Comparison of ENCODE assay signal across 29 cellular contexts in the genomic region with DNA sequence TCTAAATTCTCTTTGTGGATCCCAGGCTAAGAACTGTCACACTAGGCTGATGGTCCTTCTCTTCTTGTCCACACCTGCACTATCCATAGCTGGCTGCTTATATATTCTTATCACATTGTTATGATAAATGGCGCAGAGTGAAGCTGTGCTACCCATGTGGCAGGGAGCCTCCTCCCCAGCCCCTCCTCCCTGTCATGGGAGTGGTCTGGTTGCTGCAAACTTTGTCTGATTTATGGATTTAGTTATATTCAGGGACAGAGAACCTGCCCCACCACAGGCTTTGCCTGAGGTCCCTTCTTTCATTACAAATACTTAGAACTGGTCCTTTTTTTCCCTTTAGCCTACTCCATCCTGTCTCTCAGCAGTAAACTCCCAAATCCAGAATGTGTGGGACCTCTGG.
"Had no signal": no experiment of that assay in that cellular context is flagged by ENCODE, and none has a peak within 500 bp of the region (broad histone marks: within the 10 kb centered on the region; RNA-seq: fewer than 3 reads in every experiment).

No MANE protein-coding gene starts in this region.

- ATAC-seq: body of pancreas; heart left ventricle; naive thymus-derived CD8-positive, alpha-beta T cell; pancreas; stimulated activated naive B cell treated with anti-CD40 and anti-IgM and Interleukin-4, amounts not matched to agents 10 μg/mL and 1 μg/mL and 100 μg/mL, for 72 hours; T-helper 17 cell had no signal

- H3K27ac ChIP-seq: body of pancreas, coronary artery, dorsolateral prefrontal cortex, pancreas, prostate gland had no signal

- H3K9me3 ChIP-seq: adrenal gland, body of pancreas, heart left ventricle, pancreas, prostate gland, stomach had no signal

- H3K4me3 ChIP-seq: adrenal gland, body of pancreas, coronary artery, dorsolateral prefrontal cortex, heart left ventricle, pancreas, prostate gland, stomach had no signal

- DNase-seq: activated CD4-positive, alpha-beta memory T cell treated with anti-CD3 and anti-CD28 coated beads for 36 hours; activated CD4-positive, alpha-beta T cell treated with anti-CD3 and anti-CD28 coated beads, Interleukin-2, amount 10 ng/mL, durations not matched to agents 24 days and 14 days; activated CD4-positive, CD25-positive, alpha-beta regulatory T cell treated with anti-CD3 and anti-CD28 coated beads, Interleukin-2, amount 50 U/mL, for 72 hours; activated CD8-positive, alpha-beta memory T cell treated with anti-CD3 and anti-CD28 coated beads, Interleukin-2, amount 50 U/mL, for 4 hours; activated effector memory CD4-positive, alpha-beta T cell treated with anti-CD3 and anti-CD28 coated beads, Interleukin-2, amount 50 U/mL, for 16 hours; activated naive CD4-positive, alpha-beta T cell treated with anti-CD3 and anti-CD28 coated beads for 36 hours; activated naive CD8-positive, alpha-beta T cell treated with anti-CD3 and anti-CD28 coated beads for 36 hours; activated T-cell treated with anti-CD3 and anti-CD28 coated beads, Interleukin-2, amount 50 U/mL, for 1 hour; adrenal gland; aorta; body of pancreas; dorsolateral prefrontal cortex; effector memory CD4-positive, alpha-beta T cell; heart left ventricle; kidney glomerular epithelial cell; mammary epithelial cell; midbrain; naive thymus-derived CD8-positive, alpha-beta T cell; nucleus accumbens; pancreas; stimulated activated CD4-positive, alpha-beta T cell treated with anti-CD3 and anti-CD28 coated beads, Interleukin-15, amount 100 ng/mL, for 24 hours; stimulated activated CD4-positive, alpha-beta T cell treated with anti-CD3 and anti-CD28 coated beads, Interleukin-2, amount 100 ng/mL, for 24 hours; stimulated activated naive B cell treated with anti-CD40 and anti-IgM and Interleukin-4, amounts not matched to agents 10 μg/mL and 1 μg/mL and 100 μg/mL, for 72 hours; stomach; T-helper 17 cell; T1000; trophoblast cell had no signal

- H3K36me3 ChIP-seq: prostate gland had no signal

- H3K4me1 ChIP-seq: body of pancreas, pancreas, prostate gland had no signal

- H3K27me3 ChIP-seq: adrenal gland, body of pancreas, dorsolateral prefrontal cortex, heart left ventricle, pancreas, stomach had no signal
